3 cellular contexts compared by ENCODE assay signal in genomic region chr3:108383306-108383705, GRCh38.
TF ChIP-seq lines count a peak whose summit lies in the region.

No MANE protein-coding gene starts in this region.

TF ChIP-seq in HEK293, 187 proteins besides CTCF, POLR2A, EP300 and RAD21:
- no peak for TF ChIP-seq ZNF26 (tag by site-specific recombination; IDR thresholded peaks at IDR 0.05)
- TF ChIP-seq ZNF600 (tag by site-specific recombination; IDR thresholded peaks at IDR 0.05) = no peak
- peak; percentile 29; the same call in 1 of the 2 replicates for TF ChIP-seq PRDM6 (tag by site-specific recombination; IDR thresholded peaks at IDR 0.05)
TF ChIP-seq in HEK293: peak in this region for 1.

TF ChIP-seq in endothelial cell of umbilical vein, 7 proteins besides CTCF, POLR2A, EP300 and RAD21 (continued from another document):
- no peak for TF ChIP-seq EZH2 (IDR thresholded peaks at IDR 0.05; ENCODE audit: borderline replicate concordance, low read depth, low read length, severe bottlenecking)
TF ChIP-seq in endothelial cell of umbilical vein: peak in this region for 0.

TF ChIP-seq in HepG2, 621 proteins besides CTCF, POLR2A, EP300 and RAD21 (continued from another document):
- TF ChIP-seq PRDM15 (CRISPR knock-in tag; IDR thresholded peaks at IDR 0.05) (no peak), ZFP62 (CRISPR knock-in tag; IDR thresholded peaks at IDR 0.05) (no peak)
